1 cellular context compared by ENCODE assay signal in the genomic region with DNA sequence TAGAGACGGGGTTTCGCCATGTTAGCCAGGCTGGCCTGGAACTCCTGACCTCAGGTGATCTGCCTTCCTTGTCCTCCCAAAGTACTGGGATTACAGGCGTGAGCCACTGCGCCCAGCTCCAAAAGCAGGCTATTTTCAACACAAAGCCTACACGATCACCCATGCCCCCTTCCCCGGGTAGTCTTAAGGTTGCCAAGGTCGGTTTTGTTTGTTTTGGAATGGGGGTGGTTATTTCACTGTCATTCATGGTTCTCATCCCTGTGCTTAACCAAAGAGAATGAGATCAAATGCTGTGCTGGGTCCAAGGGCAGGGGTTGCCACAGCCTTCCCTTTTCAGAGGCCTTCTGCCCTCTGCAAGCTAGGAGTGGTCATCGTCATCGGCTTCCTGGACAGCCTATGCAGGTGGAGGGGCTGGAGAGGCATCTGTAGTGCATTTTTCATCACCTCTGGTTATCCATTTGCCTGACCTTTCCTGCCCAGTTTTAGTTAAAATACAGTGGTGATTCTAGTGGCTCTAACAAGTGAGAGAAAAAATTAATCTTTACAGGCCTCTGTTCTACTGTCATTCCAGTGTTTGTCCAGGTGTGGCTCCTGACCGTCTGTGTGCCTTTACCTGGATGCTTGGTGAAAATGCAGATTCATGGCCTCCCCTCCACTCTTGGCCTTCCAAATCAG.
TF ChIP-seq lines count a peak whose summit lies in the region.

No MANE protein-coding gene starts in this region.

TF ChIP-seq in HepG2, 621 proteins besides CTCF, POLR2A, EP300 and RAD21 (continued from another document):
- TF ChIP-seq ZBTB40 (IDR thresholded peaks at IDR 0.05): no peak
- TF ChIP-seq ZBTB40 (CRISPR knock-in tag; IDR thresholded peaks at IDR 0.05): no peak
- TF ChIP-seq ZBTB20 (CRISPR knock-in tag; IDR thresholded peaks at IDR 0.05; ENCODE audit: borderline replicate concordance, low read depth): 0 out of 2 replicates have a peak, but pooled peaks have one; percentile 36
- peak; percentile 89 for TF ChIP-seq ZNF710 (CRISPR knock-in tag; IDR thresholded peaks at IDR 0.05; ENCODE audit: borderline replicate concordance)
- no peak for TF ChIP-seq TCF7L2 (IDR thresholded peaks at IDR 0.05; ENCODE audit: low read depth, low read length)
- TF ChIP-seq, protein P1, sequence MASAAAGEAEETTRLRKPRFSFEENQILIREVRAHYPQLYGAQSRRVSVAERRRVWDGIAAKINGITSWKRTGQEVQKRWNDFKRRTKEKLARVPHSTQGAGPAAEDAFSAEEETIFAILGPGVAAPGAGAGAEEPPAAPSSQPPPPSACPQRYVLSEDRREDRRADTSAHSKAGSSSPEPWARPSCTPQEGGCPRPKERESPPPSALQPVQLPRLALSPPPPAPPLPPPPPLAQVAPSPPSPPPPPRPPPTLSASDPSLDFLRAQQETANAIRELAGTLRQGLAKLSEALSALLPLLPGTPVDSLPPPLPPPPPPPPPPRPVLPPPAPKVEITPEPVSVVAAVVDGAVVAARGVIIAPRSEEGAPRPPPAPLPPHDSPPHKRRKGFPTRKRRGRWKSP (CRISPR knock-in tag; IDR thresholded peaks at IDR 0.05): peak; percentile 73; the same call in 1 of the 2 replicates
- no peak for TF ChIP-seq ZNF572 (CRISPR knock-in tag; IDR thresholded peaks at IDR 0.05)
- TF ChIP-seq MIER2 (CRISPR knock-in tag; IDR thresholded peaks at IDR 0.05): 0 out of 2 replicates have a peak, but pooled peaks have one; percentile 42
- TF ChIP-seq KDM5A (IDR thresholded peaks at IDR 0.05; ENCODE audit: borderline replicate concordance, low read length): no peak
- TF ChIP-seq ZNF263 (CRISPR knock-in tag; IDR thresholded peaks at IDR 0.05): no peak
- TF ChIP-seq ARNT (IDR thresholded peaks at IDR 0.05): no peak
- peak; percentile 90 for TF ChIP-seq ZNF609 (CRISPR knock-in tag; IDR thresholded peaks at IDR 0.05; ENCODE audit: borderline replicate concordance)
- peak; percentile 71; the same call in 1 of the 2 replicates for TF ChIP-seq HNF1A (IDR thresholded peaks at IDR 0.05; ENCODE audit: low read depth)
- peak; percentile 92 for TF ChIP-seq HNF1A (CRISPR knock-in tag; IDR thresholded peaks at IDR 0.05; ENCODE audit: borderline replicate concordance)
- TF ChIP-seq ZNF282 (IDR thresholded peaks at IDR 0.05; ENCODE audit: partially characterized antibody): no peak
- TF ChIP-seq, protein P2, sequence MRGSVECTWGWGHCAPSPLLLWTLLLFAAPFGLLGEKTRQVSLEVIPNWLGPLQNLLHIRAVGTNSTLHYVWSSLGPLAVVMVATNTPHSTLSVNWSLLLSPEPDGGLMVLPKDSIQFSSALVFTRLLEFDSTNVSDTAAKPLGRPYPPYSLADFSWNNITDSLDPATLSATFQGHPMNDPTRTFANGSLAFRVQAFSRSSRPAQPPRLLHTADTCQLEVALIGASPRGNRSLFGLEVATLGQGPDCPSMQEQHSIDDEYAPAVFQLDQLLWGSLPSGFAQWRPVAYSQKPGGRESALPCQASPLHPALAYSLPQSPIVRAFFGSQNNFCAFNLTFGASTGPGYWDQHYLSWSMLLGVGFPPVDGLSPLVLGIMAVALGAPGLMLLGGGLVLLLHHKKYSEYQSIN (CRISPR knock-in tag; IDR thresholded peaks at IDR 0.05; ENCODE audit: borderline replicate concordance): no peak
- TF ChIP-seq MTA3 (CRISPR knock-in tag; IDR thresholded peaks at IDR 0.05): no peak
- TF ChIP-seq MXI1 (IDR thresholded peaks at IDR 0.05; ENCODE audit: borderline replicate concordance, low read depth, low read length): peak; percentile 61; the same call in 1 of the 3 replicates
- TF ChIP-seq ZEB1 (IDR thresholded peaks at IDR 0.05; ENCODE audit: insufficient replicate concordance, low read depth): peak; percentile 93
- TF ChIP-seq PRDM4 (CRISPR knock-in tag; IDR thresholded peaks at IDR 0.05; ENCODE audit: borderline replicate concordance): no peak
TF ChIP-seq in HepG2: peak in this region for 235.
